In the genomic region with DNA sequence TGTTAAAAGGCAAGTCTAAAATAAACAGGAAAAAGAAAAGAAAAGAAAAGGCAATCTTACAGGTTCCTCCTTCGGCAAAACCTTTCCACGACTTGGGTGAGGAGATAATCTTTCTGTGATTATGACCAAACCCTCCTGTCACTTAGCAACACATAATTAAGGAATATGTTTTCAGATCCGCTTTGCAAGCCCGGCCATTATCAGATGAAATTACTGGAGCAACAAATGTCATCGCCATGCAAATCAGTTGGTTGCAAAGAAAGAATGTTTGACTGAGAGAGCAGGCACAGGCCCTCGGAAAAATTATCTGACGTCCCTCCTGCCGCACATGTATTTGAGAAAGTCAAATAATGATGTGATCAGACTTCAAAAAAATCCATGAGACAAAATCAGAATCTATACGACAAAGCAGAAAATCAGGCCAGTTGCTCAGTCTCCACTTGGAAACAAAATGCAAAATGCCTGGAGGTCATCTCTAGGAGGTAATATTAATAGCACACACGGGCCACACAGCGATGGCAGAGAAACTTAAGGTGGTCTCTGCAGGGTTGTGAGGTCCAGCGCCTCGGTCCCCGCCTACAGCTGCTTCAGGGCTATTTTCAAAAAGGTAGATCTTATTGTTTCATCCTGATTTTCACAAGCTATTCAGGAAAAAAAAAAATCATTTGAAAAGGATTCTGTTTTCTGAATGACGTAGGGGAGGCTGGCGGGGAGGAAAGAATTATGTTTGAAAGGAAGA, we compare ENCODE assay signal across 10 cellular contexts.
DNase-seq lines count a peak whose midpoint lies in the region; ATAC-seq and TF ChIP-seq lines count a peak whose summit lies in the region.
"Had no signal": no experiment of that assay in that cellular context is flagged by ENCODE, and none has a peak within 500 bp of the region (broad histone marks: within the 10 kb centered on the region; RNA-seq: fewer than 3 reads in every experiment).

No MANE protein-coding gene starts in this region.

- H3K36me3 ChIP-seq in BE2C (peaks cover 7% of the 10 kb centered on the region; the same call in 1 of the 2 replicates), mucosa of stomach (ENCODE audit: control insufficient read depth, insufficient read depth, low read length) (no peaks in the 10 kb centered on the region)

- DNase-seq in BE2C = peak; percentile 29
- peak; percentile 87 for DNase-seq in NCI-H1092 treated with DMSO at 0.1 percent for 48 hours (lab: John Stamatoyannopoulos, UW)
- DNase-seq in mesenteric fat pad (ENCODE audit: low spot score) = no peak
- DNase-seq in activated CD4-positive, CD25-positive, alpha-beta regulatory T cell treated with anti-CD3 and anti-CD28 coated beads, Interleukin-2, amount 50 U/mL, for 72 hours = no peak
- no peak for DNase-seq in dedifferentiated amniotic fluid mesenchymal stem cell (ENCODE audit: extremely low spot score)
- DNase-seq: MM.1S had no signal

- no peak for ATAC-seq in HG02798 (IDR thresholded peaks at IDR 0.05; ENCODE audit: poor library complexity, unreplicated experiment)

- H3K9ac ChIP-seq in mucosa of stomach (ENCODE audit: low read length) = peak overlapping the region; percentile 18

- peak overlapping the region; percentile 40 for H3K4me3 ChIP-seq in BE2C (ENCODE audit: low read depth, low read length)
- no peak overlapping the region for H3K4me3 ChIP-seq in mucosa of stomach (ENCODE audit: low read length)

- TF ChIP-seq CTCF in BE2C (IDR thresholded peaks at IDR 0.05; ENCODE audit: low read depth, low read length) = no peak

- no peaks in the 10 kb centered on the region for H3K9me3 ChIP-seq in BE2C
- no peaks in the 10 kb centered on the region for H3K9me3 ChIP-seq in mucosa of stomach (ENCODE audit: control insufficient read depth, low read length)
- H3K9me3 ChIP-seq: neutrophil had no signal

- H3K27ac ChIP-seq in angular gyrus (ENCODE audit: low read depth, low read length) = peak overlapping the region; percentile 52
- H3K27ac ChIP-seq: neutrophil had no signal

- H3K27me3 ChIP-seq in BE2C (no peaks in the 10 kb centered on the region), mucosa of stomach (ENCODE audit: control insufficient read depth, insufficient read depth, low read length) (no peaks in the 10 kb centered on the region)
- H3K27me3 ChIP-seq: neutrophil had no signal

- H3K4me1 ChIP-seq in BE2C (peaks cover 34% of the 10 kb centered on the region), mucosa of stomach (ENCODE audit: control insufficient read depth, insufficient read depth, low read length) (peaks cover 60% of the 10 kb centered on the region)

Comparison
In these comparisons a context has a peak if more than half of its experiments do, and no peak if none do; other contexts are left out.
1. DNase-seq: peak in BE2C (single experiment) and NCI-H1092 treated with DMSO at 0.1 percent for 48 hours (single experiment); none in mesenteric fat pad (single experiment), activated CD4-positive, CD25-positive, alpha-beta regulatory T cell treated with anti-CD3 and anti-CD28 coated beads, Interleukin-2, amount 50 U/mL, for 72 hours (single experiment) and dedifferentiated amniotic fluid mesenchymal stem cell (single experiment).